ENCODE assay signal across 39 cellular contexts in the genomic region with DNA sequence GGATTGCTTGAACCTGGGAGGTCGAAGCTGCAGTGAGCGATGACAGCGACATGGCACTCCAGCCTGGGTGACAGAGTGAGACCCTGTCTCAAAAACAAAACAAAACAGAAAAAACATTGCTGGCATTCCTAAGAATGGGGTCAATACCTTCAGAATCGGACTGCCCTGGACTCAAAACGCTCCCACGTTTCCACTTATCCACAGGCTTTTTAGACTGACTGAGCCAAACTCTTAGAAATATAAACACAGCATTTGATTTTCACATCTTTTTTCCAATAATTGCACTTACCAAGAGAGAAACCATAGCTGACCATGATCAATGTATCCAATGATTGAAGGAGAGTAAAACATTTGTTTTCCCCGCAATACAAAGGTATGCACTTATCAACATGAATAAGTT.
"Had no signal": no experiment of that assay in that cellular context is flagged by ENCODE, and none has a peak within 500 bp of the region (broad histone marks: within the 10 kb centered on the region; RNA-seq: fewer than 3 reads in every experiment).

No MANE protein-coding gene starts in this region.

- H3K27me3 ChIP-seq: adrenal gland, ascending aorta, body of pancreas, brain microvascular endothelial cell, cardiac muscle cell had no signal

- H3K27ac ChIP-seq: adrenal gland, ascending aorta, body of pancreas, brain microvascular endothelial cell, breast epithelium, cardiac muscle cell had no signal

- H3K27ac Mint-ChIP-seq: activated naive CD4-positive, alpha-beta T cell treated with anti-CD3 and anti-CD28 coated beads, Interleukin-2, amount 10 ng/mL, durations not matched to agents 7 days and 5 days; activated naive CD4-positive, alpha-beta T cell treated with anti-CD3 and anti-CD28 coated beads, Interleukin-2, amount 50 U/mL, for 24 hours; activated naive CD4-positive, alpha-beta T cell treated with anti-CD3 and anti-CD28 coated beads, Interleukin-2, amount 50 U/mL, for 72 hours; activated naive CD8-positive, alpha-beta T cell; activated naive CD8-positive, alpha-beta T cell treated with anti-CD3 and anti-CD28 coated beads for 36 hours; activated naive CD8-positive, alpha-beta T cell treated with anti-CD3 and anti-CD28 coated beads, Interleukin-2, amount 10 ng/mL, durations not matched to agents 7 days and 5 days; activated naive CD8-positive, alpha-beta T cell treated with anti-CD3 and anti-CD28 coated beads, Interleukin-2, amount 50 U/mL, for 24 hours; activated T-cell treated with anti-CD3 and anti-CD28 coated beads, Interleukin-2, amount 50 U/mL, for 24 hours; activated T-cell treated with anti-CD3 and anti-CD28 coated beads, Interleukin-2, amount 50 U/mL, for 72 hours; activated T-helper 1 cell treated with anti-CD3 and anti-CD28 coated beads, Interleukin-12 subunit alpha, Interleukin-12 subunit beta, Interleukin-2, Interleukin-4 antibody, amounts not matched to agents 30 ng/mL and 10 ng/mL and 1 ng/mL, durations not matched to agents 14 hours and 24 hours and 36 hours; activated T-helper 17 cell treated with anti-CD3 and anti-CD28 coated beads, Interleukin-2, amount 50 U/mL, for 72 hours; activated T-helper 2 cell treated with anti-CD3 and anti-CD28 coated beads, Interferon-gamma antibody, Interleukin-2, Interleukin-4, amounts not matched to agents 10 μg/mL and 5 μg/mL and 100 μg/mL, durations not matched to agents 14 hours and 24 hours and 36 hours; brain had no signal

- H3K4me3 Mint-ChIP-seq: activated naive CD4-positive, alpha-beta T cell treated with anti-CD3 and anti-CD28 coated beads, Interleukin-2, amount 10 ng/mL, durations not matched to agents 7 days and 5 days; activated naive CD4-positive, alpha-beta T cell treated with anti-CD3 and anti-CD28 coated beads, Interleukin-2, amount 50 U/mL, for 24 hours; activated naive CD8-positive, alpha-beta T cell; activated naive CD8-positive, alpha-beta T cell treated with anti-CD3 and anti-CD28 coated beads for 36 hours; activated naive CD8-positive, alpha-beta T cell treated with anti-CD3 and anti-CD28 coated beads, Interleukin-2, amount 10 ng/mL, durations not matched to agents 7 days and 5 days; activated naive CD8-positive, alpha-beta T cell treated with anti-CD3 and anti-CD28 coated beads, Interleukin-2, amount 50 U/mL, for 24 hours; activated T-cell treated with anti-CD3 and anti-CD28 coated beads, Interleukin-2, amount 50 U/mL, for 24 hours; activated T-cell treated with anti-CD3 and anti-CD28 coated beads, Interleukin-2, amount 50 U/mL, for 4 hours; activated T-cell treated with anti-CD3 and anti-CD28 coated beads, Interleukin-2, amount 50 U/mL, for 72 hours; activated T-helper 1 cell treated with anti-CD3 and anti-CD28 coated beads, Interleukin-12 subunit alpha, Interleukin-12 subunit beta, Interleukin-2, Interleukin-4 antibody, amounts not matched to agents 30 ng/mL and 10 ng/mL and 1 ng/mL, durations not matched to agents 14 hours and 24 hours and 36 hours; activated T-helper 17 cell treated with anti-CD3 and anti-CD28 coated beads, Interleukin-2, amount 50 U/mL, for 72 hours; brain; central memory CD8-positive, alpha-beta T cell had no signal

- H3K27me3 Mint-ChIP-seq: activated naive CD4-positive, alpha-beta T cell treated with anti-CD3 and anti-CD28 coated beads, Interleukin-2, amount 10 ng/mL, durations not matched to agents 7 days and 5 days; activated naive CD4-positive, alpha-beta T cell treated with anti-CD3 and anti-CD28 coated beads, Interleukin-2, amount 50 U/mL, for 24 hours; activated naive CD8-positive, alpha-beta T cell; activated naive CD8-positive, alpha-beta T cell treated with anti-CD3 and anti-CD28 coated beads for 36 hours; activated T-cell treated with anti-CD3 and anti-CD28 coated beads, Interleukin-2, amount 50 U/mL, for 24 hours; activated T-helper 17 cell treated with anti-CD3 and anti-CD28 coated beads, Interleukin-2, amount 50 U/mL, for 72 hours; central memory CD8-positive, alpha-beta T cell had no signal

- H3K36me3 Mint-ChIP-seq: activated naive CD4-positive, alpha-beta T cell treated with anti-CD3 and anti-CD28 coated beads, Interleukin-2, amount 10 ng/mL, durations not matched to agents 7 days and 5 days; activated naive CD4-positive, alpha-beta T cell treated with anti-CD3 and anti-CD28 coated beads, Interleukin-2, amount 50 U/mL, for 24 hours; activated naive CD4-positive, alpha-beta T cell treated with anti-CD3 and anti-CD28 coated beads, Interleukin-2, amount 50 U/mL, for 72 hours; activated naive CD8-positive, alpha-beta T cell; activated naive CD8-positive, alpha-beta T cell treated with anti-CD3 and anti-CD28 coated beads for 36 hours; activated naive CD8-positive, alpha-beta T cell treated with anti-CD3 and anti-CD28 coated beads, Interleukin-2, amount 10 ng/mL, durations not matched to agents 7 days and 5 days; brain had no signal

- H3K4me3 ChIP-seq: adrenal gland, ascending aorta, body of pancreas, breast epithelium, cardiac muscle cell had no signal

- DNase-seq: activated effector memory CD4-positive, alpha-beta T cell treated with anti-CD3 and anti-CD28 coated beads, Interleukin-2, amount 50 U/mL, for 16 hours; activated effector memory CD4-positive, alpha-beta T cell treated with Interleukin-2 at 50 U/mL for 16 hours; activated gamma-delta T cell; activated gamma-delta T cell treated with Interleukin-2 at 50 U/mL for 16 hours; activated naive CD4-positive, alpha-beta T cell; activated naive CD4-positive, alpha-beta T cell treated with anti-CD3 and anti-CD28 coated beads, Interleukin-2, amount 10 ng/mL, durations not matched to agents 7 days and 5 days; activated naive CD4-positive, alpha-beta T cell treated with anti-CD3 and anti-CD28 coated beads, Interleukin-2, amount 50 U/mL, for 16 hours; activated naive CD4-positive, alpha-beta T cell treated with Interleukin-2 at 50 U/mL for 16 hours; activated naive CD8-positive, alpha-beta T cell treated with anti-CD3 and anti-CD28 coated beads for 36 hours; activated naive CD8-positive, alpha-beta T cell treated with anti-CD3 and anti-CD28 coated beads, Interleukin-2, amount 10 ng/mL, durations not matched to agents 7 days and 5 days; activated naive CD8-positive, alpha-beta T cell treated with anti-CD3 and anti-CD28 coated beads, Interleukin-2, amount 50 U/mL, for 24 hours; activated T-cell treated with anti-CD3 and anti-CD28 coated beads, Interleukin-2, amount 50 U/mL, for 1 hour; activated T-cell treated with anti-CD3 and anti-CD28 coated beads, Interleukin-2, amount 50 U/mL, for 24 hours; activated T-cell treated with anti-CD3 and anti-CD28 coated beads, Interleukin-2, amount 50 U/mL, for 4 hours; activated T-cell treated with anti-CD3 and anti-CD28 coated beads, Interleukin-2, amount 50 U/mL, for 48 hours; activated T-cell treated with anti-CD3 and anti-CD28 coated beads, Interleukin-2, amount 50 U/mL, for 72 hours; adrenal gland; amniotic stem cell; amygdala; anterior cingulate cortex; aorta; body of pancreas; brain microvascular endothelial cell; caudate nucleus; central memory CD4-positive, alpha-beta T cell; cerebellar nuclear complex had no signal

- H3K4me1 ChIP-seq: adrenal gland, ascending aorta, body of pancreas, breast epithelium had no signal

- H3K9me3 ChIP-seq: adrenal gland, ascending aorta, body of pancreas, breast epithelium had no signal

- FAIRE-seq: astrocyte, bronchial epithelial cell had no signal

- H3K36me3 ChIP-seq: adrenal gland, ascending aorta, brain microvascular endothelial cell, breast epithelium, cardiac muscle cell had no signal

- H3K9me3 Mint-ChIP-seq: activated naive CD4-positive, alpha-beta T cell treated with anti-CD3 and anti-CD28 coated beads, Interleukin-2, amount 10 ng/mL, durations not matched to agents 7 days and 5 days; activated naive CD4-positive, alpha-beta T cell treated with anti-CD3 and anti-CD28 coated beads, Interleukin-2, amount 50 U/mL, for 24 hours; activated naive CD4-positive, alpha-beta T cell treated with anti-CD3 and anti-CD28 coated beads, Interleukin-2, amount 50 U/mL, for 72 hours; activated naive CD8-positive, alpha-beta T cell treated with anti-CD3 and anti-CD28 coated beads, Interleukin-2, amount 10 ng/mL, durations not matched to agents 7 days and 5 days; activated naive CD8-positive, alpha-beta T cell treated with anti-CD3 and anti-CD28 coated beads, Interleukin-2, amount 50 U/mL, for 24 hours; activated T-cell treated with anti-CD3 and anti-CD28 coated beads, Interleukin-2, amount 50 U/mL, for 24 hours; activated T-cell treated with anti-CD3 and anti-CD28 coated beads, Interleukin-2, amount 50 U/mL, for 4 hours; activated T-cell treated with anti-CD3 and anti-CD28 coated beads, Interleukin-2, amount 50 U/mL, for 72 hours; activated T-helper 1 cell treated with anti-CD3 and anti-CD28 coated beads, Interleukin-12 subunit alpha, Interleukin-12 subunit beta, Interleukin-2, Interleukin-4 antibody, amounts not matched to agents 30 ng/mL and 10 ng/mL and 1 ng/mL, durations not matched to agents 14 hours and 24 hours and 36 hours; activated T-helper 17 cell treated with anti-CD3 and anti-CD28 coated beads, Interleukin-2, amount 50 U/mL, for 72 hours; activated T-helper 2 cell treated with anti-CD3 and anti-CD28 coated beads, Interferon-gamma antibody, Interleukin-2, Interleukin-4, amounts not matched to agents 10 μg/mL and 5 μg/mL and 100 μg/mL, durations not matched to agents 14 hours and 24 hours and 36 hours; central memory CD8-positive, alpha-beta T cell had no signal

- ATAC-seq: activated naive CD4-positive, alpha-beta T cell treated with anti-CD3 and anti-CD28 coated beads, Interleukin-2, amount 50 U/mL, for 72 hours; activated naive CD8-positive, alpha-beta T cell treated with anti-CD3 and anti-CD28 coated beads, Interleukin-2, amount 50 U/mL, for 24 hours; activated T-cell treated with anti-CD3 and anti-CD28 coated beads, Interleukin-2, amount 50 U/mL, for 4 hours; activated T-cell treated with anti-CD3 and anti-CD28 coated beads, Interleukin-2, amount 50 U/mL, for 72 hours; activated T-helper 17 cell treated with anti-CD3 and anti-CD28 coated beads, Interleukin-2, amount 50 U/mL, for 72 hours; body of pancreas had no signal
